In the genomic region with DNA sequence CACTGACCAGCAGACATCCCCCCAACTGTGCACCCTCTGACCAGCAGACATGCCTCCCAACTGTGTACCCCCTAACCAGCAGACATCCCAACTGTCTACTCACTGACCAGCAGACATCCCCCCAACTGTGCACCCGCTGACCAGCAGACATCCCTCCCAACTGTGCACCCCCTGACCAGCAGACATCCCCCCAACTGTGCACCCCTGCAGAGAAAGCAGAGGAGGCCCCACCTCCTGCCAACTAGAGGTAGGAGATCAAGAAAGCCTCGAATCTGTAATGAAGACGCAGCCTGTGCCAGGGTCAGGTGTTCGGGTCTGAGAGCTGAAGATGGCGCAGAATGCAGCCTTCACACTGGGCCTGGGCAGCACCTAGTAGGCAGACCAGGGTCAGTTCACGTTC, we compare ENCODE assay signal across 15 cellular contexts. TPM values are rescaled to one million over a fixed set of nuclear protein-coding genes. Genes with fewer than 3 reads are reported as not detected.
A peak's percentile ranks its signal among the peaks of the same experiment; 100 is the strongest.
DNase-seq lines count a peak whose midpoint lies in the region; FAIRE-seq and TF ChIP-seq lines count a peak whose summit lies in the region.
"Had no signal": no experiment of that assay in that cellular context is flagged by ENCODE, and none has a peak within 500 bp of the region (broad histone marks: within the 10 kb centered on the region; RNA-seq: fewer than 3 reads in every experiment).

No MANE protein-coding gene starts in this region.

- H3K4me3 ChIP-seq in HEK293 (ENCODE audit: low read depth, low read length), result no peak overlapping the region
- H3K4me3 ChIP-seq in kidney (ENCODE audit: low read length in 2 of 2), result no peak overlapping the region
- H3K4me3 ChIP-seq: A549 had no signal

- H3K9me3 ChIP-seq in HEK293 (ENCODE audit: control insufficient read depth, insufficient read depth, low read depth, low read length) (no peaks in the 10 kb centered on the region), kidney (ENCODE audit: control insufficient read depth in 1 of 2, low read length in 2 of 2) (no peaks in the 10 kb centered on the region)
- H3K9me3 ChIP-seq: A549 had no signal

- H3K27ac ChIP-seq in HEK293 (ENCODE audit: extremely low read depth, low read depth, low read length) (no peak overlapping the region), kidney (ENCODE audit: low read depth in 2 of 2, low read length in 2 of 2) (no peak overlapping the region)
- H3K27ac ChIP-seq: A549 had no signal

- TF ChIP-seq CTCF in HEK293 (tag by site-specific recombination; IDR thresholded peaks at IDR 0.05) (no peak), kidney (IDR thresholded peaks at IDR 0.05; ENCODE audit: borderline replicate concordance, extremely low read depth, insufficient read depth) (no peak)

- CTCF ChIA-PET in HEK293 (lab: Yijun Ruan, JAX), result no interaction called here

- POLR2A ChIA-PET in HEK293 (lab: Yijun Ruan, JAX), result no interaction called here

- intact Hi-C loops in kidney (cut with DNase I), result no loop called here
- intact Hi-C loops in posterior vena cava (cut with DNase I), result no loop called here

- H3K9ac ChIP-seq in kidney (ENCODE audit: low read length in 2 of 2), result no peak overlapping the region

- H3K4me1 ChIP-seq in HEK293 (ENCODE audit: control insufficient read depth, insufficient read depth, low read length), result no peaks in the 10 kb centered on the region
- no peaks in the 10 kb centered on the region for H3K4me1 ChIP-seq in kidney (ENCODE audit: control insufficient read depth in 1 of 2, insufficient read depth in 1 of 2, low read depth in 1 of 2, low read length in 2 of 2)
- H3K4me1 ChIP-seq: A549, Caco-2 had no signal

- FAIRE-seq in kidney (lab: Jason Lieb, UNC), result no peak
- FAIRE-seq: A549, HTR-8/SVneo had no signal

- H3K36me3 ChIP-seq in HEK293 (ENCODE audit: control insufficient read depth in 2 of 2, insufficient read depth in 1 of 2, low read length in 2 of 2) (no peaks in the 10 kb centered on the region), kidney (ENCODE audit: control insufficient read depth in 1 of 2, insufficient read depth in 2 of 2, low read length in 2 of 2) (no peaks in the 10 kb centered on the region)

- peak; percentile 32 for DNase-seq in kidney
- peak; percentile 15 for DNase-seq in posterior vena cava (ENCODE audit: low spot score)
- no peak for DNase-seq in SKM-1 (lab: John Stamatoyannopoulos, UW; ENCODE audit: unreplicated experiment)
- no peak for DNase-seq in inferior parietal cortex (ENCODE audit: extremely low spot score)
- no peak for DNase-seq in DMS153 treated with DMSO at 0.1 percent for 48 hours (lab: John Stamatoyannopoulos, UW; ENCODE audit: unreplicated experiment)
- DNase-seq: AML-193; Caco-2; CD4-positive, alpha-beta T cell; GF-D8; GOT3 had no signal

TF ChIP-seq in HEK293, 187 proteins besides CTCF, POLR2A, EP300 and RAD21:
- TF ChIP-seq GLIS1 (tag by site-specific recombination; IDR thresholded peaks at IDR 0.05) (peak; percentile 73), ZNF211 (tag by site-specific recombination; IDR thresholded peaks at IDR 0.05; ENCODE audit: low read depth) (no peak)
TF ChIP-seq in HEK293: peak in this region for 1.

RNA-seq across cellular contexts. Expression of a gene that starts 29.8 kb away (rescaled TPM):
- total RNA-seq in kidney (49.5 TPM), posterior vena cava (10 to 100 TPM; 47.6 to 55.5 TPM)
- 32.7 TPM for polyA plus RNA-seq in kidney (ENCODE audit: insufficient read depth, low read depth, low replicate concordance)

RNA-seq across cellular contexts. Expression of a gene that starts 47.7 kb away (rescaled TPM):
- total RNA-seq in kidney (5.2 TPM), posterior vena cava (not detected)
- 5.0 TPM for polyA plus RNA-seq in kidney (ENCODE audit: insufficient read depth, low read depth, low replicate concordance)
- total RNA-seq: CD4-positive, alpha-beta T cell had no signal
- polyA plus RNA-seq: BJ, IgD-negative memory B cell had no signal

Comparison
In these comparisons a context has a peak if more than half of its experiments do, and no peak if none do; other contexts are left out.
1. DNase-seq: peak in kidney (single experiment) and posterior vena cava (single experiment); none in SKM-1 (single experiment), inferior parietal cortex (single experiment) and DMS153 treated with DMSO at 0.1 percent for 48 hours (single experiment).